ENCODE assay signal across 8 cellular contexts in the genomic region with DNA sequence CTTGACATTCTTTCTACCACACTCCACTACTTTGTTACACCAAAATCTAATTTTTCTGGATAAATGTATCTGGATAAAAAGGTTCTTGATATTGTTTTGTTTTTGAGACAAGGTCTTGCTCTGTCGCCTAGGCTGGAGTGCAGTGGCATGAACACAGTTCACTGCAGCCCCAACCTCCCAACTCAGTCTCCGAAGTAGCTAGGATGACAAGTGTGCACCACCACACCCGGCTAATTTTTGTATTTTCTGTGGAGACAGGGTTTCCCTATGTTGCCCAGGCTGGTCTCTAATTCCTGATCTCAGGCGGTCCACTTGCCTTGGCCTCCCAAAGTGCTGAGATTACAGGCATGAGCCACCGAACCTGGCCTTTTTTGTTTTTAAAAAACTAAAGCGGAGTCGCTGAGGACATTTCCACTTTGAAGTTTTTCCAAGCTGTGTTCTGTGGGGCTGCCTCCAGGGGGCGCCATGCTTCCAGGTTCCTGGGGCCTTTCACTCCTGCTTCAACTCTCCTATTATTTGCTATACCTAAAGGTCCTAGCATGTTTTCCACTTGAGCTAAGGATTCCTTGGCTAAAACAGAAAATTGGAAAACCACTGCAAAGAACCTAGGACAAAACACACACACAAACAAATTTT. TPM values are rescaled to one million over a fixed set of nuclear protein-coding genes. Genes with fewer than 3 reads are reported as not detected.
DNase-seq lines count a peak whose midpoint lies in the region; ATAC-seq and TF ChIP-seq lines count a peak whose summit lies in the region.

No MANE protein-coding gene starts in this region.

- no peak overlapping the region for H2AK5ac ChIP-seq in H9 (ENCODE audit: insufficient read length, low read length)

- no peaks in the 10 kb centered on the region for H3K23me2 ChIP-seq in H9 (ENCODE audit: insufficient read length, low read depth, low read length, poor library complexity, severe bottlenecking)

- no peak overlapping the region for H2BK12ac ChIP-seq in H9 (ENCODE audit: insufficient read length, low read depth, low read length)

- no peaks in the 10 kb centered on the region for H3K27me3 Mint-ChIP-seq in H9 (ENCODE audit: low read depth)
- H3K27me3 Mint-ChIP-seq in activated CD8-positive, alpha-beta memory T cell treated with anti-CD3 and anti-CD28 coated beads, Interleukin-2, amount 10 ng/mL, durations not matched to agents 7 days and 5 days = no peaks in the 10 kb centered on the region

- no peak overlapping the region for H4K91ac ChIP-seq in H9 (ENCODE audit: insufficient read length, low read depth, low read length)

- no peaks in the 10 kb centered on the region for H3K79me2 ChIP-seq in H9 (ENCODE audit: insufficient read depth, low read length)

- no peak overlapping the region for H3K9ac ChIP-seq in H9 (ENCODE audit: extremely low read depth, insufficient read length, low read length)

- H4K5ac ChIP-seq in H9 (ENCODE audit: insufficient read length, low read depth, low read length) = no peak overlapping the region

- no peaks in the 10 kb centered on the region for H3K9me3 Mint-ChIP-seq in H9
- H3K9me3 Mint-ChIP-seq in activated CD8-positive, alpha-beta memory T cell treated with anti-CD3 and anti-CD28 coated beads, Interleukin-2, amount 10 ng/mL, durations not matched to agents 7 days and 5 days (ENCODE audit: low read depth) = no peaks in the 10 kb centered on the region

- no peak overlapping the region for H2BK5ac ChIP-seq in H9 (ENCODE audit: insufficient read length, low read length)

- DNase-seq in A673 (ENCODE audit: low spot score) (no peak), H9 (no peak), inferior parietal cortex (ENCODE audit: extremely low spot score) (peak; percentile 48), NCI-H1048 (lab: John Stamatoyannopoulos, UW) (no peak), NCI-H446 (lab: John Stamatoyannopoulos, UW) (no peak)
- DNase-seq in activated CD8-positive, alpha-beta memory T cell treated with anti-CD3 and anti-CD28 coated beads, Interleukin-2, amount 10 ng/mL, durations not matched to agents 7 days and 5 days = peak; percentile 50

- intact Hi-C loops in A673 (cut with micrococcal nuclease; ENCODE audit: unreplicated experiment) = loop anchor here (10.0 kb wide), 1 partner anchor 93 kb away; no protein-coding TSS in a partner anchor

- H3K36me3 Mint-ChIP-seq in H9 (ENCODE audit: insufficient read depth in 1 of 3, low read depth in 3 of 3) = peaks cover 0 to under 1% (median 0%) of the 10 kb centered on the region in 3 experiments; a peak in 3 of 7 replicates
- H3K36me3 Mint-ChIP-seq in activated CD8-positive, alpha-beta memory T cell treated with anti-CD3 and anti-CD28 coated beads, Interleukin-2, amount 10 ng/mL, durations not matched to agents 7 days and 5 days = peaks cover 6% of the 10 kb centered on the region

- no peak overlapping the region for H3K27ac Mint-ChIP-seq in H9
- peak overlapping the region; percentile 81 for H3K27ac Mint-ChIP-seq in activated CD8-positive, alpha-beta memory T cell treated with anti-CD3 and anti-CD28 coated beads, Interleukin-2, amount 10 ng/mL, durations not matched to agents 7 days and 5 days

- H3K27ac ChIP-seq in A673 (ENCODE audit: low read depth, low read length, poor library complexity, severe bottlenecking) (no peak overlapping the region), H9 (ENCODE audit: insufficient read length, low read depth, low read length) (no peak overlapping the region)

- POLR2A ChIA-PET in A673 (lab: Charles Lee; ENCODE audit: low non-redundant PET) = no interaction called here

- H2AFZ ChIP-seq in H9 (ENCODE audit: low read length) = no peak overlapping the region

- peak; percentile 76 for TF ChIP-seq CTCF in A673 (conservative IDR thresholded peaks at IDR 0.05; ENCODE audit: low read depth, low read length)
- peak; percentile 93 for TF ChIP-seq CTCF in H9 (conservative IDR thresholded peaks at IDR 0.05)

- no peak for ATAC-seq in activated CD8-positive, alpha-beta memory T cell treated with anti-CD3 and anti-CD28 coated beads, Interleukin-2, amount 10 ng/mL, durations not matched to agents 7 days and 5 days
- ATAC-seq in GM21526 (IDR thresholded peaks at IDR 0.05; ENCODE audit: low FRiP score, unreplicated experiment) = no peak
- ATAC-seq in GM21619 (IDR thresholded peaks at IDR 0.05; ENCODE audit: unreplicated experiment) = no peak

- H3K27me3 ChIP-seq in A673 (replicated peaks; ENCODE audit: insufficient read depth, low read depth, low read length, poor library complexity) = no peaks in the 10 kb centered on the region
- H3K27me3 ChIP-seq in H9 (ENCODE audit: insufficient read depth, low read length) = no peaks in the 10 kb centered on the region

- H2BK20ac ChIP-seq in H9 (ENCODE audit: low read depth, low read length, poor library complexity, severe bottlenecking) = no peak overlapping the region

- H3K4me3 Mint-ChIP-seq in H9 = no peak overlapping the region; a peak in 1 of 5 replicates
- no peak overlapping the region for H3K4me3 Mint-ChIP-seq in activated CD8-positive, alpha-beta memory T cell treated with anti-CD3 and anti-CD28 coated beads, Interleukin-2, amount 10 ng/mL, durations not matched to agents 7 days and 5 days

- no peaks in the 10 kb centered on the region for H4K20me1 ChIP-seq in H9 (ENCODE audit: control insufficient read depth, insufficient read depth, insufficient read length)

- H2BK15ac ChIP-seq in H9 (ENCODE audit: low read depth, low read length) = no peak overlapping the region

- no peak overlapping the region for H3K14ac ChIP-seq in H9 (ENCODE audit: insufficient read depth, low read length)

- no TSS peak for BruUV-seq in A673 (replicated peaks; lab: Mats Ljungman, UMichigan)

- H3K4me3 ChIP-seq in A673 (ENCODE audit: low read depth, low read length, poor library complexity, severe bottlenecking) = no peak overlapping the region

- WGBS in H9 (ENCODE audit: extremely low coverage, insufficient read length, low lambda C conversion rate) = no CpG with 5 or more reads among the region's 8 CpGs

- H3K4me1 ChIP-seq in A673 (ENCODE audit: insufficient read depth, low read length, poor library complexity, severe bottlenecking) (no peaks in the 10 kb centered on the region), H9 (ENCODE audit: insufficient read depth, low read length) (no peaks in the 10 kb centered on the region)

- no peak overlapping the region for H3K4ac ChIP-seq in H9 (ENCODE audit: low read depth, low read length)

- no peaks in the 10 kb centered on the region for H3K36me3 ChIP-seq in A673 (ENCODE audit: insufficient read depth, low read length, poor library complexity, severe bottlenecking)

- no peaks in the 10 kb centered on the region for H3K9me3 ChIP-seq in A673 (ENCODE audit: low read depth, low read length, poor library complexity, severe bottlenecking)
- H3K9me3 ChIP-seq in H9 (ENCODE audit: control insufficient read depth, low read depth, low read length) = no peaks in the 10 kb centered on the region

- no peak overlapping the region for H3T11ph ChIP-seq in H9 (ENCODE audit: low read length)

- H3K18ac ChIP-seq in H9 (ENCODE audit: insufficient read length, low read depth, low read length) = no peak overlapping the region

- H3K79me1 ChIP-seq in H9 (ENCODE audit: insufficient read depth, low read depth, low read length, poor library complexity, severe bottlenecking) = no peaks in the 10 kb centered on the region

- no peak overlapping the region for H4K8ac ChIP-seq in H9 (replicated peaks; ENCODE audit: insufficient read length, low read depth, low read length)

- H2BK120ac ChIP-seq in H9 (ENCODE audit: low read depth, low read length, poor library complexity, severe bottlenecking) = no peak overlapping the region

- H3K56ac ChIP-seq in H9 (ENCODE audit: insufficient read length, low read depth, low read length) = no peak overlapping the region

- CTCF ChIA-PET in A673 (lab: Charles Lee) = no interaction called here
- CTCF ChIA-PET in activated CD8-positive, alpha-beta memory T cell treated with anti-CD3 and anti-CD28 coated beads, Interleukin-2, amount 10 ng/mL, durations not matched to agents 7 days and 5 days (lab: Charles Lee) = interaction anchor here (0.6 to 4.9 kb wide), 26 partner anchors 10 to 670 kb away, joined by 3 to 34 read pairs (median 4); a partner anchor contains a TSS

- no peak overlapping the region for H3K4me2 ChIP-seq in H9 (ENCODE audit: insufficient read depth, insufficient read length, low read length)

- H3K4me1 Mint-ChIP-seq in H9 = peaks cover 20 to 29% of the 10 kb centered on the region in 2 experiments
- peaks cover 56% of the 10 kb centered on the region for H3K4me1 Mint-ChIP-seq in activated CD8-positive, alpha-beta memory T cell treated with anti-CD3 and anti-CD28 coated beads, Interleukin-2, amount 10 ng/mL, durations not matched to agents 7 days and 5 days

- H3K23ac ChIP-seq in H9 (ENCODE audit: insufficient read length, low read depth, low read length) = no peak overlapping the region

RNA-seq across cellular contexts. Expression of a gene that starts 14.1 kb away (rescaled TPM):
- total RNA-seq in A673 (2021) (not detected in 2 replicates), H9 (2021) (0.33 and 0.35 TPM in 2 replicates)
- total RNA-seq in activated CD8-positive, alpha-beta memory T cell treated with anti-CD3 and anti-CD28 coated beads, Interleukin-2, amount 10 ng/mL, durations not matched to agents 7 days and 5 days = not detected

RNA-seq across cellular contexts. Expression of a gene that starts 39.2 kb away (rescaled TPM):
- 7.4 and 9.1 TPM in 2 replicates for total RNA-seq in A673 (2021)
- 13.0 TPM in 2 replicates for total RNA-seq in H9 (2021)
- total RNA-seq in activated CD8-positive, alpha-beta memory T cell treated with anti-CD3 and anti-CD28 coated beads, Interleukin-2, amount 10 ng/mL, durations not matched to agents 7 days and 5 days = 10 to 100 TPM; 23.9 to 30.6 TPM

Comparison
In these comparisons a context has a peak if more than half of its experiments do, and no peak if none do; other contexts are left out.
1. DNase-seq: peak in activated CD8-positive, alpha-beta memory T cell treated with anti-CD3 and anti-CD28 coated beads, Interleukin-2, amount 10 ng/mL, durations not matched to agents 7 days and 5 days (single experiment) and inferior parietal cortex (single experiment); none in A673 (single experiment), H9 (single experiment), NCI-H1048 (single experiment) and NCI-H446 (0 of 2).